In the genomic region with DNA sequence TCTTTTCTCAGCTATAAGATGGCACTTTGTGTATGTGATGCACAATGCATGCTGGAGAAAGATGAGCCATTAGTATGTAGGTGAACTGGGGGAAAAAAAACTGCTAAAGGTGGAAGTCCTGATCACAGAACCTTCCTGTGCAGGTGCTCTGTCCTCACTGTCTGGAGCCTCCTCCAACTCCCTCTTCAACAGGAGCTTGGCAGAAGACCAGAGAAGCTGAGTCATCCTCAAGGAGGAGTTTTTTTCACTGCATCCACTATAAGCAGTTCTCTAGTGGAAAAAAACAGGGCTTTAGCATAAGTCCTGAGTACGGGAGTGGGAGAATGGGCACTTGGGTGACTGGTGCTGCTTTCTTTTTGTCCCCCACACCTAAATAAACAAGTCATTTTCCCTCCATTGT, we compare ENCODE assay signal across 1 cellular context.
TF ChIP-seq lines count a peak whose summit lies in the region.

No MANE protein-coding gene starts in this region.

TF ChIP-seq in GM23338, 12 proteins besides CTCF, POLR2A, EP300 and RAD21 (continued from another document):
- TF ChIP-seq, protein P1, sequence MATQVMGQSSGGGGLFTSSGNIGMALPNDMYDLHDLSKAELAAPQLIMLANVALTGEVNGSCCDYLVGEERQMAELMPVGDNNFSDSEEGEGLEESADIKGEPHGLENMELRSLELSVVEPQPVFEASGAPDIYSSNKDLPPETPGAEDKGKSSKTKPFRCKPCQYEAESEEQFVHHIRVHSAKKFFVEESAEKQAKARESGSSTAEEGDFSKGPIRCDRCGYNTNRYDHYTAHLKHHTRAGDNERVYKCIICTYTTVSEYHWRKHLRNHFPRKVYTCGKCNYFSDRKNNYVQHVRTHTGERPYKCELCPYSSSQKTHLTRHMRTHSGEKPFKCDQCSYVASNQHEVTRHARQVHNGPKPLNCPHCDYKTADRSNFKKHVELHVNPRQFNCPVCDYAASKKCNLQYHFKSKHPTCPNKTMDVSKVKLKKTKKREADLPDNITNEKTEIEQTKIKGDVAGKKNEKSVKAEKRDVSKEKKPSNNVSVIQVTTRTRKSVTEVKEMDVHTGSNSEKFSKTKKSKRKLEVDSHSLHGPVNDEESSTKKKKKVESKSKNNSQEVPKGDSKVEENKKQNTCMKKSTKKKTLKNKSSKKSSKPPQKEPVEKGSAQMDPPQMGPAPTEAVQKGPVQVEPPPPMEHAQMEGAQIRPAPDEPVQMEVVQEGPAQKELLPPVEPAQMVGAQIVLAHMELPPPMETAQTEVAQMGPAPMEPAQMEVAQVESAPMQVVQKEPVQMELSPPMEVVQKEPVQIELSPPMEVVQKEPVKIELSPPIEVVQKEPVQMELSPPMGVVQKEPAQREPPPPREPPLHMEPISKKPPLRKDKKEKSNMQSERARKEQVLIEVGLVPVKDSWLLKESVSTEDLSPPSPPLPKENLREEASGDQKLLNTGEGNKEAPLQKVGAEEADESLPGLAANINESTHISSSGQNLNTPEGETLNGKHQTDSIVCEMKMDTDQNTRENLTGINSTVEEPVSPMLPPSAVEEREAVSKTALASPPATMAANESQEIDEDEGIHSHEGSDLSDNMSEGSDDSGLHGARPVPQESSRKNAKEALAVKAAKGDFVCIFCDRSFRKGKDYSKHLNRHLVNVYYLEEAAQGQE (IDR thresholded peaks at IDR 0.05; ENCODE audit: unreplicated experiment), result no peak
- TF ChIP-seq POLR2AphosphoS5 (IDR thresholded peaks at IDR 0.05; ENCODE audit: low read depth), result no peak
- TF ChIP-seq CREB1 (CRISPR knock-in tag; IDR thresholded peaks at IDR 0.05; ENCODE audit: low read depth), result no peak
- TF ChIP-seq, protein P2, sequence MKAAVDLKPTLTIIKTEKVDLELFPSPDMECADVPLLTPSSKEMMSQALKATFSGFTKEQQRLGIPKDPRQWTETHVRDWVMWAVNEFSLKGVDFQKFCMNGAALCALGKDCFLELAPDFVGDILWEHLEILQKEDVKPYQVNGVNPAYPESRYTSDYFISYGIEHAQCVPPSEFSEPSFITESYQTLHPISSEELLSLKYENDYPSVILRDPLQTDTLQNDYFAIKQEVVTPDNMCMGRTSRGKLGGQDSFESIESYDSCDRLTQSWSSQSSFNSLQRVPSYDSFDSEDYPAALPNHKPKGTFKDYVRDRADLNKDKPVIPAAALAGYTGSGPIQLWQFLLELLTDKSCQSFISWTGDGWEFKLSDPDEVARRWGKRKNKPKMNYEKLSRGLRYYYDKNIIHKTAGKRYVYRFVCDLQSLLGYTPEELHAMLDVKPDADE (IDR thresholded peaks at IDR 0.05), result no peak
- TF ChIP-seq EZH2phosphoT487 (IDR thresholded peaks at IDR 0.05; ENCODE audit: unreplicated experiment), result no peak
- no peak for TF ChIP-seq ZNF331 (CRISPR knock-in tag; IDR thresholded peaks at IDR 0.05; ENCODE audit: low read depth)
- TF ChIP-seq ZNF114 (CRISPR knock-in tag; IDR thresholded peaks at IDR 0.05), result no peak
- TF ChIP-seq STAT1 (IDR thresholded peaks at IDR 0.05; ENCODE audit: unreplicated experiment), result no peak
- no peak for TF ChIP-seq JUNB (IDR thresholded peaks at IDR 0.05; ENCODE audit: unreplicated experiment)
- TF ChIP-seq NANOG (IDR thresholded peaks at IDR 0.05; ENCODE audit: borderline replicate concordance), result no peak
